In the genomic region with DNA sequence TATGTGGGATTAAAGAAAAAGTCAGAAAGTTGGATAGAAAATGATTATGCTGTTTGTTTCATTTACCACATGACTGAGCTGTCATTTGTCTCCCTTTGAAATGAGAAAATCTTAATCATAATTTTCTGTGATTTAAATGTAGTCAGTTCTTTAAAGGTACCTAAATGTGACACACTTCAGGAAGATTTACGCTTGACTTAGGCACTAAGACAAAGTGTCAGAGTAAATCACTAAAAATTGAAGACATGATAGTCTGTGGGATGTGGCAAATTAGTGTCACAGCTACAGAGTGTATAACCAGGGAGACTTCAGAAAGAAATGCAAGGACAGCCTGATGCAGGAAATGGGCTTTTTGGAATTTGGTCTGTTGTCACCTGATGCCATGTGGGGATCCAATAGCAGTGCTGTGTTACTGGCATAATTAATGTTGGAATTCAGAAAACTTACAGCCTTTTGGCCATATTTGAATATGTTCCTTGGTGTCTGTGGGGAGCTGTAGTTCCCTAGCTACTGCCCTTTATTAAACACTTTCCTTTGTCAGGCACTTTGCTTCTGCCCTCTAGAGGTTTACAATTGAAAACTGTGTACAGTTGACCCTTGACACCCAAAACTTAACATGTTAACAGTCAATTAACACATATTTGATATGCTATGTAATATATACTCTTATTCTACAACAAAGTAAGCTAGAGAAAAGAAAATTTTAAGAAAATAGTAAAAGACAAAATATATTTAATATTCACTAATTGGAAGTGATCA, we compare ENCODE assay signal across 11 cellular contexts.
DNase-seq lines count a peak whose midpoint lies in the region; ATAC-seq, FAIRE-seq and TF ChIP-seq lines count a peak whose summit lies in the region.
"Had no signal": no experiment of that assay in that cellular context is flagged by ENCODE, and none has a peak within 500 bp of the region (broad histone marks: within the 10 kb centered on the region; RNA-seq: fewer than 3 reads in every experiment).

No MANE protein-coding gene starts in this region.

- intact Hi-C loops in Panc1 (cut with micrococcal nuclease; ENCODE audit: unreplicated experiment): no loop called here

- H4K20me1 ChIP-seq in neural cell (ENCODE audit: insufficient read depth): no peaks in the 10 kb centered on the region

- no peaks in the 10 kb centered on the region for H3K9me2 ChIP-seq in neural cell (ENCODE audit: insufficient read depth, low read length)

- H3K27ac Mint-ChIP-seq in activated T-helper 17 cell treated with anti-CD3 and anti-CD28 coated beads, Interleukin-2, amount 50 U/mL, for 72 hours: no peak overlapping the region

- TF ChIP-seq CTCF in GM13976 (IDR thresholded peaks at IDR 0.05; ENCODE audit: borderline replicate concordance, control extremely low read depth, extremely low read depth, insufficient read depth, missing control alignments) (no peak), Panc1 (IDR thresholded peaks at IDR 0.05) (peak; percentile 43), neural cell (IDR thresholded peaks at IDR 0.05; ENCODE audit: poor library complexity, severe bottlenecking) (no peak), D721Med (IDR thresholded peaks at IDR 0.05; ENCODE audit: insufficient read depth, missing control alignments) (no peak)

- FAIRE-seq in D721Med (lab: Jason Lieb, UNC): no peak
- FAIRE-seq: endothelial cell of umbilical vein had no signal

- H3K4me2 ChIP-seq in neural cell (ENCODE audit: low read length): no peak overlapping the region
- no peak overlapping the region for H3K4me2 ChIP-seq in neuronal stem cell (ENCODE audit: insufficient read depth, low read length, poor library complexity, severe bottlenecking)

- H2BK15ac ChIP-seq in neuronal stem cell (ENCODE audit: low read length): no peak overlapping the region

- H3K79me2 ChIP-seq in neural cell (replicated peaks; ENCODE audit: insufficient read depth, low read length): no peaks in the 10 kb centered on the region

- no peak overlapping the region for H3K4ac ChIP-seq in neuronal stem cell (ENCODE audit: low read length)

- H2BK5ac ChIP-seq in neuronal stem cell (ENCODE audit: low read length): no peak overlapping the region

- no peak overlapping the region for H2BK120ac ChIP-seq in neuronal stem cell (ENCODE audit: low read depth, low read length)

- no CpG with 5 or more reads among the region's 1 CpG for WGBS in neuronal stem cell (ENCODE audit: extremely low coverage in 2 of 2, insufficient read length in 2 of 2, insufficient replicate concordance in 1 of 2), 2 donors

- no peak overlapping the region for H3K18ac ChIP-seq in neuronal stem cell (ENCODE audit: low read length)

- TF ChIP-seq EP300 in neural cell (conservative IDR thresholded peaks at IDR 0.05; ENCODE audit: poor library complexity, severe bottlenecking): peak; percentile 98

- H3K9me3 Mint-ChIP-seq in activated T-helper 17 cell treated with anti-CD3 and anti-CD28 coated beads, Interleukin-2, amount 50 U/mL, for 72 hours: no peaks in the 10 kb centered on the region

- no peaks in the 10 kb centered on the region for H3K27me3 Mint-ChIP-seq in activated T-helper 17 cell treated with anti-CD3 and anti-CD28 coated beads, Interleukin-2, amount 50 U/mL, for 72 hours

- no peak overlapping the region for H3K23ac ChIP-seq in neuronal stem cell (ENCODE audit: low read depth, low read length, poor library complexity)

- no peak overlapping the region for H3K14ac ChIP-seq in neuronal stem cell (ENCODE audit: low read length)

- H2AFZ ChIP-seq in neural cell (ENCODE audit: low read depth, low read length): no peak overlapping the region
- no peak overlapping the region for H2AFZ ChIP-seq in neuronal stem cell (ENCODE audit: low read length)

- no peak overlapping the region for H4K8ac ChIP-seq in neuronal stem cell (ENCODE audit: low read depth, low read length)

- H3K36me3 ChIP-seq in Panc1 (ENCODE audit: control insufficient read depth, insufficient read depth, low read length): 0 out of 2 replicates have a peak, but pooled peaks cover 2% of the 10 kb centered on the region
- no peaks in the 10 kb centered on the region for H3K36me3 ChIP-seq in neural cell (ENCODE audit: insufficient read depth, low read length)
- H3K36me3 ChIP-seq in neuronal stem cell (replicated peaks in 1 of 2; ENCODE audit: control insufficient read depth in 2 of 2, insufficient read depth in 2 of 2, low read length in 2 of 2): peaks cover 0 to 26% of the 10 kb centered on the region in 2 donors

- no peaks in the 10 kb centered on the region for H3K79me1 ChIP-seq in neuronal stem cell (ENCODE audit: low read depth, low read length)

- POLR2A ChIA-PET in Panc1 (lab: Charles Lee): no interaction called here

- H4K91ac ChIP-seq in neuronal stem cell (ENCODE audit: low read depth, low read length, poor library complexity): no peak overlapping the region

- H3K4me1 ChIP-seq in Panc1 (ENCODE audit: control insufficient read depth, insufficient read depth, low read length) (no peaks in the 10 kb centered on the region), neuronal stem cell (ENCODE audit: control insufficient read depth in 2 of 2, insufficient read depth in 1 of 2, low read depth in 1 of 2, low read length in 2 of 2) (no peaks in the 10 kb centered on the region)
- H3K4me1 ChIP-seq: tibial artery had no signal

- peaks cover 65% of the 10 kb centered on the region for H3K36me3 Mint-ChIP-seq in activated T-helper 17 cell treated with anti-CD3 and anti-CD28 coated beads, Interleukin-2, amount 50 U/mL, for 72 hours (ENCODE audit: low read depth)

- H3K27ac ChIP-seq in Panc1 (ENCODE audit: low read length) (no peak overlapping the region), neural cell (ENCODE audit: low read length) (peak overlapping the region; percentile 52), neuronal stem cell (replicated peaks; ENCODE audit: low read length) (no peak overlapping the region)
- H3K27ac ChIP-seq: tibial artery had no signal

- H2BK12ac ChIP-seq in neuronal stem cell (ENCODE audit: low read length): no peak overlapping the region

- TF ChIP-seq RAD21 in neural cell (conservative IDR thresholded peaks at IDR 0.05): no peak

- peaks cover 4% of the 10 kb centered on the region for H3K4me1 Mint-ChIP-seq in activated T-helper 17 cell treated with anti-CD3 and anti-CD28 coated beads, Interleukin-2, amount 50 U/mL, for 72 hours

- H3K9ac ChIP-seq in neural cell (ENCODE audit: low read length) (no peak overlapping the region), neuronal stem cell (ENCODE audit: low read depth, low read length, poor library complexity) (no peak overlapping the region)

- BruUV-seq in Panc1 (replicated peaks; lab: Mats Ljungman, UMichigan): no TSS peak

- no peaks in the 10 kb centered on the region for H3F3A ChIP-seq in neural cell (ENCODE audit: insufficient read depth, low read length, poor library complexity, severe bottlenecking)

- CTCF ChIA-PET in Panc1 (lab: Charles Lee): no interaction called here

- DNase-seq in GM13976 (ENCODE audit: low spot score) (peak; percentile 19), Panc1 (ENCODE audit: low read depth, low spot score) (no peak), neuronal stem cell (ENCODE audit: low spot score) (no peak), D721Med (ENCODE audit: insufficient read length, low spot score) (no peak)
- no peak for DNase-seq in stimulated activated naive CD4-positive, alpha-beta T cell (lab: John Stamatoyannopoulos, UW)
- DNase-seq: tibial artery had no signal

- H3K4me3 ChIP-seq in Panc1 (ENCODE audit: low read depth in 2 of 2, low read length in 2 of 2) (no peak overlapping the region), neural cell (ENCODE audit: low read length) (no peak overlapping the region), neuronal stem cell (ENCODE audit: low read length in 2 of 2) (no peak overlapping the region)
- H3K4me3 ChIP-seq: lung, tibial artery had no signal

- no peak overlapping the region for H2AK5ac ChIP-seq in neuronal stem cell (ENCODE audit: low read depth, low read length)

- H3K9me3 ChIP-seq in Panc1 (ENCODE audit: control insufficient read depth, insufficient read depth, low read depth, low read length): no peaks in the 10 kb centered on the region
- no peaks in the 10 kb centered on the region for H3K9me3 ChIP-seq in neural cell (ENCODE audit: low read length)
- no peaks in the 10 kb centered on the region for H3K9me3 ChIP-seq in neuronal stem cell (replicated peaks in 1 of 2; ENCODE audit: control insufficient read depth in 2 of 2, insufficient read depth in 1 of 2, low read depth in 1 of 2, low read length in 2 of 2)
- H3K9me3 ChIP-seq: tibial artery had no signal

- in situ Hi-C loops in GM13976 (cut with MboI; ENCODE audit: low sequenced_read_pairs, unreplicated experiment): no loop called here
- in situ Hi-C loops in Panc1 (cut with HindIII; ENCODE audit: low pct_unique_long_range_greater_than_20kb, low sequenced_read_pairs): no loop called here

- ATAC-seq in HG02678 (IDR thresholded peaks at IDR 0.05; ENCODE audit: unreplicated experiment) (peak; percentile 49), Panc1 (no peak)
- ATAC-seq in activated T-helper 17 cell treated with anti-CD3 and anti-CD28 coated beads, Interleukin-2, amount 50 U/mL, for 72 hours (replicated peaks): no peak

- no peak overlapping the region for H3K4me3 Mint-ChIP-seq in activated T-helper 17 cell treated with anti-CD3 and anti-CD28 coated beads, Interleukin-2, amount 50 U/mL, for 72 hours

- H3K27me3 ChIP-seq in Panc1 (ENCODE audit: control insufficient read depth, insufficient read depth, low read length) (no peaks in the 10 kb centered on the region), neural cell (ENCODE audit: insufficient read depth, low read depth, low read length) (no peaks in the 10 kb centered on the region), neuronal stem cell (ENCODE audit: control insufficient read depth in 3 of 3, insufficient read depth in 3 of 3, low read depth in 1 of 3, low read length in 3 of 3) (no peaks in the 10 kb centered on the region)
- H3K27me3 ChIP-seq: tibial artery had no signal

TF ChIP-seq in neural cell, 6 proteins besides CTCF, POLR2A, EP300 and RAD21 (continues in another document):
- TF ChIP-seq MXI1 (conservative IDR thresholded peaks at IDR 0.05; ENCODE audit: poor library complexity, severe bottlenecking) (no peak), SMC3 (conservative IDR thresholded peaks at IDR 0.05; ENCODE audit: poor library complexity) (no peak), EZH2 (IDR thresholded peaks at IDR 0.05; ENCODE audit: borderline replicate concordance, insufficient read depth, low read length, poor library complexity, severe bottlenecking) (no peak), POLR2AphosphoS5 (IDR thresholded peaks at IDR 0.05) (peak; percentile 77)
